Comparison of ENCODE assay signal across 34 cellular contexts in genomic region chr9:136129176-136129575, GRCh38.
"Had no signal": no experiment of that assay in that cellular context is flagged by ENCODE, and none has a peak within 500 bp of the region (broad histone marks: within the 10 kb centered on the region; RNA-seq: fewer than 3 reads in every experiment).

No MANE protein-coding gene starts in this region.

- DNase-seq: activated B cell treated with CpG ODN at 0.5 μM for 24 hours; activated CD4-positive, alpha-beta memory T cell treated with anti-CD3 and anti-CD28 coated beads for 36 hours; activated CD4-positive, alpha-beta T cell treated with anti-CD3 and anti-CD28 coated beads for 4 hours; activated CD4-positive, alpha-beta T cell treated with anti-CD3 and anti-CD28 coated beads, Interleukin-2, amount 10 ng/mL, durations not matched to agents 24 days and 14 days; activated CD4-positive, alpha-beta T cell treated with anti-CD3 and anti-CD28 coated beads, Interleukin-2, amount 50 U/mL, for 1 hour; activated CD4-positive, alpha-beta T cell treated with anti-CD3 and anti-CD28 coated beads, Interleukin-2, amount 50 U/mL, for 4 hours; activated CD4-positive, CD25-positive, alpha-beta regulatory T cell treated with anti-CD3 and anti-CD28 coated beads, Interleukin-2, amount 50 U/mL, for 72 hours; activated CD8-positive, alpha-beta memory T cell treated with anti-CD3 and anti-CD28 coated beads, Interleukin-2, amount 50 U/mL, for 4 hours; activated CD8-positive, alpha-beta T cell treated with anti-CD3 and anti-CD28 coated beads for 36 hours; activated effector memory CD4-positive, alpha-beta T cell treated with anti-CD3 and anti-CD28 coated beads, Interleukin-2, amount 50 U/mL, for 16 hours; activated gamma-delta T cell treated with Interleukin-2 at 50 U/mL for 16 hours; activated naive CD4-positive, alpha-beta T cell; activated naive CD4-positive, alpha-beta T cell treated with anti-CD3 and anti-CD28 coated beads, Interleukin-2, amount 10 ng/mL, durations not matched to agents 7 days and 5 days; activated naive CD8-positive, alpha-beta T cell treated with anti-CD3 and anti-CD28 coated beads for 36 hours; activated T-cell treated with anti-CD3 and anti-CD28 coated beads for 4 hours; activated T-cell treated with anti-CD3 and anti-CD28 coated beads, Interleukin-2, amount 50 U/mL, for 1 hour; activated T-cell treated with anti-CD3 and anti-CD28 coated beads, Interleukin-2, amount 50 U/mL, for 4 hours; activated T-cell treated with anti-CD3 and anti-CD28 coated beads, Interleukin-2, amount 50 U/mL, for 72 hours; adrenal gland; amniotic stem cell; aorta; body of pancreas; brain microvascular endothelial cell; central memory CD4-positive, alpha-beta T cell; cerebellar nuclear complex; T-helper 2 cell; T-helper 9 cell had no signal

- ATAC-seq: activated CD8-positive, alpha-beta T cell treated with anti-CD3 and anti-CD28 coated beads for 36 hours; activated T-cell treated with anti-CD3 and anti-CD28 coated beads, Interleukin-2, amount 50 U/mL, for 4 hours; activated T-cell treated with anti-CD3 and anti-CD28 coated beads, Interleukin-2, amount 50 U/mL, for 72 hours; activated T-helper 17 cell treated with anti-CD3 and anti-CD28 coated beads, Interleukin-2, amount 50 U/mL, for 72 hours; body of pancreas had no signal

- H3K9me3 Mint-ChIP-seq: activated CD4-positive, alpha-beta memory T cell treated with anti-CD3 and anti-CD28 coated beads for 36 hours; activated CD8-positive, alpha-beta T cell treated with anti-CD3 and anti-CD28 coated beads for 36 hours; activated naive CD4-positive, alpha-beta T cell treated with anti-CD3 and anti-CD28 coated beads, Interleukin-2, amount 50 U/mL, for 24 hours; activated naive CD8-positive, alpha-beta T cell treated with anti-CD3 and anti-CD28 coated beads for 36 hours; activated T-cell treated with anti-CD3 and anti-CD28 coated beads, Interleukin-2, amount 50 U/mL, for 4 hours; activated T-helper 1 cell treated with anti-CD3 and anti-CD28 coated beads, Interleukin-12 subunit alpha, Interleukin-12 subunit beta, Interleukin-2, Interleukin-4 antibody, amounts not matched to agents 30 ng/mL and 10 ng/mL and 1 ng/mL, durations not matched to agents 14 hours and 24 hours and 36 hours; activated T-helper 17 cell treated with anti-CD3 and anti-CD28 coated beads, Interleukin-2, amount 50 U/mL, for 72 hours; T-helper 1 cell treated with Interleukin-12 subunit alpha and Interleukin-12 subunit beta and Interleukin-4 antibody, amounts not matched to agents 30 μg/mL and 1 μg/mL, for 36 hours had no signal

- H3K4me3 Mint-ChIP-seq: activated B cell treated with CpG ODN at 0.5 μM for 24 hours; activated CD4-positive, alpha-beta memory T cell treated with anti-CD3 and anti-CD28 coated beads for 36 hours; activated CD4-positive, alpha-beta T cell treated with anti-CD3 and anti-CD28 coated beads, Interleukin-2, amount 10 ng/mL, durations not matched to agents 24 days and 14 days; activated CD8-positive, alpha-beta T cell treated with anti-CD3 and anti-CD28 coated beads for 36 hours; activated naive CD4-positive, alpha-beta T cell treated with anti-CD3 and anti-CD28 coated beads, Interleukin-2, amount 10 ng/mL, durations not matched to agents 7 days and 5 days; activated naive CD4-positive, alpha-beta T cell treated with anti-CD3 and anti-CD28 coated beads, Interleukin-2, amount 50 U/mL, for 24 hours; activated naive CD8-positive, alpha-beta T cell treated with anti-CD3 and anti-CD28 coated beads for 36 hours; activated T-cell treated with anti-CD3 and anti-CD28 coated beads, Interleukin-2, amount 50 U/mL, for 4 hours; activated T-cell treated with anti-CD3 and anti-CD28 coated beads, Interleukin-2, amount 50 U/mL, for 72 hours; activated T-helper 1 cell treated with anti-CD3 and anti-CD28 coated beads, Interleukin-12 subunit alpha, Interleukin-12 subunit beta, Interleukin-2, Interleukin-4 antibody, amounts not matched to agents 30 ng/mL and 10 ng/mL and 1 ng/mL, durations not matched to agents 14 hours and 24 hours and 36 hours; activated T-helper 17 cell treated with anti-CD3 and anti-CD28 coated beads, Interleukin-2, amount 50 U/mL, for 72 hours; T-helper 1 cell treated with Interleukin-12 subunit alpha and Interleukin-12 subunit beta and Interleukin-4 antibody, amounts not matched to agents 30 μg/mL and 1 μg/mL, for 36 hours; T-helper 2 cell treated with Interferon-gamma antibody and Interleukin-4, amounts not matched to agents 5 μg/mL and 100 μg/mL, for 36 hours had no signal

- H3K9me3 ChIP-seq: adrenal gland, body of pancreas, breast epithelium had no signal

- H3K27me3 ChIP-seq: body of pancreas had no signal

- H3K4me3 ChIP-seq: adrenal gland, body of pancreas, breast epithelium had no signal

- H3K36me3 Mint-ChIP-seq: activated CD4-positive, alpha-beta memory T cell treated with anti-CD3 and anti-CD28 coated beads for 36 hours; activated naive CD4-positive, alpha-beta T cell treated with anti-CD3 and anti-CD28 coated beads, Interleukin-2, amount 10 ng/mL, durations not matched to agents 7 days and 5 days; activated naive CD4-positive, alpha-beta T cell treated with anti-CD3 and anti-CD28 coated beads, Interleukin-2, amount 50 U/mL, for 24 hours; activated naive CD8-positive, alpha-beta T cell treated with anti-CD3 and anti-CD28 coated beads for 36 hours had no signal

- H3K4me1 Mint-ChIP-seq: activated CD4-positive, alpha-beta T cell treated with anti-CD3 and anti-CD28 coated beads, Interleukin-2, amount 10 ng/mL, durations not matched to agents 24 days and 14 days; activated naive CD8-positive, alpha-beta T cell treated with anti-CD3 and anti-CD28 coated beads for 36 hours had no signal

- H3K36me3 ChIP-seq: adrenal gland, brain microvascular endothelial cell, breast epithelium had no signal

- H3K27ac Mint-ChIP-seq: activated B cell treated with CpG ODN at 0.5 μM for 24 hours; activated CD4-positive, alpha-beta memory T cell treated with anti-CD3 and anti-CD28 coated beads for 36 hours; activated CD4-positive, alpha-beta T cell treated with anti-CD3 and anti-CD28 coated beads, Interleukin-2, amount 10 ng/mL, durations not matched to agents 24 days and 14 days; activated CD8-positive, alpha-beta T cell treated with anti-CD3 and anti-CD28 coated beads for 36 hours; activated naive CD4-positive, alpha-beta T cell treated with anti-CD3 and anti-CD28 coated beads, Interleukin-2, amount 10 ng/mL, durations not matched to agents 7 days and 5 days; activated naive CD8-positive, alpha-beta T cell treated with anti-CD3 and anti-CD28 coated beads for 36 hours; activated T-cell treated with anti-CD3 and anti-CD28 coated beads, Interleukin-2, amount 50 U/mL, for 72 hours; activated T-helper 1 cell treated with anti-CD3 and anti-CD28 coated beads, Interleukin-12 subunit alpha, Interleukin-12 subunit beta, Interleukin-2, Interleukin-4 antibody, amounts not matched to agents 30 ng/mL and 10 ng/mL and 1 ng/mL, durations not matched to agents 14 hours and 24 hours and 36 hours; activated T-helper 17 cell treated with anti-CD3 and anti-CD28 coated beads, Interleukin-2, amount 50 U/mL, for 72 hours; T-helper 1 cell treated with Interleukin-12 subunit alpha and Interleukin-12 subunit beta and Interleukin-4 antibody, amounts not matched to agents 30 μg/mL and 1 μg/mL, for 36 hours; T-helper 2 cell treated with Interferon-gamma antibody and Interleukin-4, amounts not matched to agents 5 μg/mL and 100 μg/mL, for 36 hours had no signal

- H3K27ac ChIP-seq: adrenal gland, body of pancreas, brain microvascular endothelial cell, breast epithelium, VCaP had no signal
